26 cellular contexts compared by ENCODE assay signal in the genomic region with DNA sequence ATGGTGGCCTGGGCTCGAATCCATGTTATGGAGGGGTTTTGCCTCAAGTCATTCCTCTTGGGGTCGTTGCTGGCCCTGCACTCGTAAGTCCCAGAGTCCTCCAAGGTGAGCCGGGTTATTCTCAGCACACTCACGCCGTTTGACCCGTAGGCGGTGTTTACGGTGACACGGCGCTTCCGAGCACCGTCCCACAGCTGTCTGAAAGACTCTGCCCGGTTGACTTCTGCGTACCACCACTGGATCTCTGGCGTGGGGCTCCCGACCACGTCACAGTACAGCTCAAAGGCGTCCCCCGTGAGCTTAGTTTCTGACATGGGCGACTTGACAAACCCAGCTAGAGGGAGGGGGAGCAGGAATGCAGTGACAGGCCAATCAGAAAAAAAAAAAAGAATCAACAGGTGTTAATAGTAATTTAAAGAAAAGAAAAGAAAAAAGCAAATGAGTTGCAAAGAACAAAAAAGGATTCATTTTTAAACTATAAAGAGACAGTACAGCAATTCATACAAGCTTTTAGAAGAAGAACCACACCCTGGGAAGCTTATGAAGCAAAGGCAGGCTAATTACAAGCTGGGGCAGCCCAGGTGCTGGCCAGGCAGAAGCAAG. TPM values are rescaled to one million over a fixed set of nuclear protein-coding genes. Genes with fewer than 3 reads are reported as not detected.
DNase-seq lines count a peak whose midpoint lies in the region; ATAC-seq and TF ChIP-seq lines count a peak whose summit lies in the region.
"Had no signal": no experiment of that assay in that cellular context is flagged by ENCODE, and none has a peak within 500 bp of the region (broad histone marks: within the 10 kb centered on the region; RNA-seq: fewer than 3 reads in every experiment).

No MANE protein-coding gene starts in this region.

- H3K27ac Mint-ChIP-seq in HFFc6 (peak overlapping the region; percentile 71; the same call in 1 of the 2 replicates), chondrocyte (ENCODE audit: unreplicated experiment) (peak overlapping the region; percentile 94)
- H3K27ac Mint-ChIP-seq in activated CD4-positive, alpha-beta T cell treated with anti-CD3 and anti-CD28 coated beads, Interleukin-2, amount 10 ng/mL, durations not matched to agents 7 days and 5 days: no peak overlapping the region
- H3K27ac Mint-ChIP-seq: type B pancreatic cell had no signal

- H3K27ac ChIP-seq in muscle layer of duodenum (ENCODE audit: low read length): peak overlapping the region; percentile 17
- H3K27ac ChIP-seq in stomach smooth muscle (ENCODE audit: low read length): peak overlapping the region; percentile 49
- H3K27ac ChIP-seq: BLaER1, epithelial cell of prostate, HL-60 had no signal

- no peaks in the 10 kb centered on the region for H3K27me3 Mint-ChIP-seq in HFFc6 (ENCODE audit: insufficient read depth)
- H3K27me3 Mint-ChIP-seq in chondrocyte (ENCODE audit: low read depth): no peaks in the 10 kb centered on the region
- no peaks in the 10 kb centered on the region for H3K27me3 Mint-ChIP-seq in activated CD4-positive, alpha-beta T cell treated with anti-CD3 and anti-CD28 coated beads, Interleukin-2, amount 10 ng/mL, durations not matched to agents 7 days and 5 days
- H3K27me3 Mint-ChIP-seq: type B pancreatic cell had no signal

- peaks cover 44 to 96% of the 10 kb centered on the region in 2 donors for H3K4me1 ChIP-seq in muscle layer of duodenum (ENCODE audit: control insufficient read depth in 1 of 2, insufficient read depth in 2 of 2, low read length in 2 of 2)
- peaks cover 81% of the 10 kb centered on the region for H3K4me1 ChIP-seq in stomach smooth muscle (ENCODE audit: control insufficient read depth, insufficient read depth, low read length)

- peaks cover 0 to 2% of the 10 kb centered on the region in 2 donors for H3K36me3 ChIP-seq in muscle layer of duodenum (ENCODE audit: control insufficient read depth in 1 of 2, insufficient read depth in 2 of 2, low read length in 2 of 2)
- H3K36me3 ChIP-seq in stomach smooth muscle (ENCODE audit: control insufficient read depth in 2 of 2, insufficient read depth in 2 of 2, low read length in 2 of 2): peaks cover 0 to 2% of the 10 kb centered on the region in 2 donors

- DNase-seq in HFFc6: no peak
- no peak for DNase-seq in chondrocyte (ENCODE audit: low spot score)
- DNase-seq in activated CD4-positive, alpha-beta T cell treated with anti-CD3 and anti-CD28 coated beads, Interleukin-2, amount 10 ng/mL, durations not matched to agents 7 days and 5 days: no peak
- no peak for DNase-seq in DMS153 (lab: John Stamatoyannopoulos, UW)
- DNase-seq: activated gamma-delta T cell treated with Interleukin-2 at 50 U/mL for 16 hours; activated T-cell treated with anti-CD3 and anti-CD28 coated beads, Interleukin-2, amount 50 U/mL, for 1 hour; cerebellar nuclear complex; COR-L47; DMS79; GDM1; head of caudate nucleus; MV-4-11; NCI-H1436 treated with DMSO at 0.1 percent for 48 hours; NCI-H2107; NCI-H446; NCI-H82; nucleus accumbens; stimulated activated CD4-positive, alpha-beta T cell treated with anti-CD3 and anti-CD28 coated beads, Interleukin-2, amount 100 ng/mL, for 24 hours; T-helper 2 cell had no signal

- H3K36me3 Mint-ChIP-seq in HFFc6 (ENCODE audit: low read depth): peaks cover 7% of the 10 kb centered on the region; the same call in 1 of the 2 replicates
- peaks cover 2% of the 10 kb centered on the region for H3K36me3 Mint-ChIP-seq in chondrocyte (ENCODE audit: low read depth)
- H3K36me3 Mint-ChIP-seq in activated CD4-positive, alpha-beta T cell treated with anti-CD3 and anti-CD28 coated beads, Interleukin-2, amount 10 ng/mL, durations not matched to agents 7 days and 5 days (ENCODE audit: low read depth): no peaks in the 10 kb centered on the region

- H3K9ac ChIP-seq in stomach smooth muscle (ENCODE audit: low read length in 2 of 2): no peak overlapping the region
- H3K9ac ChIP-seq: BLaER1 had no signal

- H3K4me3 Mint-ChIP-seq in HFFc6 (no peak overlapping the region), chondrocyte (ENCODE audit: unreplicated experiment) (no peak overlapping the region)
- no peak overlapping the region for H3K4me3 Mint-ChIP-seq in activated CD4-positive, alpha-beta T cell treated with anti-CD3 and anti-CD28 coated beads, Interleukin-2, amount 10 ng/mL, durations not matched to agents 7 days and 5 days
- H3K4me3 Mint-ChIP-seq: type B pancreatic cell had no signal

- H3K4me1 Mint-ChIP-seq in HFFc6 (ENCODE audit: low read depth) (peaks cover 55% of the 10 kb centered on the region), chondrocyte (ENCODE audit: low read depth) (peaks cover 60% of the 10 kb centered on the region)
- H3K4me1 Mint-ChIP-seq in activated CD4-positive, alpha-beta T cell treated with anti-CD3 and anti-CD28 coated beads, Interleukin-2, amount 10 ng/mL, durations not matched to agents 7 days and 5 days: peaks cover 5% of the 10 kb centered on the region

- no peak for ATAC-seq in GM21529 (IDR thresholded peaks at IDR 0.05; ENCODE audit: unreplicated experiment)

- H3K27me3 ChIP-seq in muscle layer of duodenum (ENCODE audit: low read depth, low read length) (no peaks in the 10 kb centered on the region), stomach smooth muscle (ENCODE audit: control insufficient read depth in 1 of 2, insufficient read depth in 2 of 2, low read length in 2 of 2) (no peaks in the 10 kb centered on the region)
- H3K27me3 ChIP-seq: BLaER1 had no signal

- TF ChIP-seq CTCF in HFFc6 (IDR thresholded peaks at IDR 0.05) (no peak), chondrocyte (IDR thresholded peaks at IDR 0.05) (no peak)

- POLR2A ChIA-PET in activated CD4-positive, alpha-beta T cell treated with anti-CD3 and anti-CD28 coated beads, Interleukin-2, amount 10 ng/mL, durations not matched to agents 7 days and 5 days (lab: Charles Lee): no interaction called here

- no peak overlapping the region for H3K4me3 ChIP-seq in muscle layer of duodenum (ENCODE audit: low read depth in 1 of 2, low read length in 2 of 2)
- H3K4me3 ChIP-seq in stomach smooth muscle (ENCODE audit: low read length in 2 of 2): no peak overlapping the region
- H3K4me3 ChIP-seq: BLaER1 had no signal

- CTCF ChIA-PET in activated CD4-positive, alpha-beta T cell treated with anti-CD3 and anti-CD28 coated beads, Interleukin-2, amount 10 ng/mL, durations not matched to agents 7 days and 5 days (lab: Charles Lee): interaction anchor here (1.1 kb wide), 1 partner anchor 10 kb away, joined by 3 read pairs; no protein-coding TSS in a partner anchor

- H3K9me3 ChIP-seq in muscle layer of duodenum (ENCODE audit: control insufficient read depth in 1 of 2, low read length in 2 of 2) (no peaks in the 10 kb centered on the region), stomach smooth muscle (ENCODE audit: control insufficient read depth in 2 of 2, low read length in 2 of 2) (no peaks in the 10 kb centered on the region)
- H3K9me3 ChIP-seq: BLaER1 had no signal

- H3K9me3 Mint-ChIP-seq in HFFc6 (no peaks in the 10 kb centered on the region), chondrocyte (ENCODE audit: low read depth) (no peaks in the 10 kb centered on the region)
- no peaks in the 10 kb centered on the region for H3K9me3 Mint-ChIP-seq in activated CD4-positive, alpha-beta T cell treated with anti-CD3 and anti-CD28 coated beads, Interleukin-2, amount 10 ng/mL, durations not matched to agents 7 days and 5 days
- H3K9me3 Mint-ChIP-seq: type B pancreatic cell had no signal

RNA-seq across cellular contexts. Expression of gene NPTN, which starts 36.1 kb away (rescaled TPM):
- total RNA-seq in HFFc6 (2021; fragmentation: NEBNext Ultra II Directional; extraction: Animal tissue kit (Norgen Biotek cat#: 25700)): 100 to 1,000 TPM; 183 to 215 (median 204) TPM
- total RNA-seq in chondrocyte: 232 to 256 TPM (median 252 TPM) in 3 replicates
- total RNA-seq in activated CD4-positive, alpha-beta T cell treated with anti-CD3 and anti-CD28 coated beads, Interleukin-2, amount 10 ng/mL, durations not matched to agents 7 days and 5 days: 10 to 100 TPM; 41.4 to 50.6 TPM
